In the genomic region with DNA sequence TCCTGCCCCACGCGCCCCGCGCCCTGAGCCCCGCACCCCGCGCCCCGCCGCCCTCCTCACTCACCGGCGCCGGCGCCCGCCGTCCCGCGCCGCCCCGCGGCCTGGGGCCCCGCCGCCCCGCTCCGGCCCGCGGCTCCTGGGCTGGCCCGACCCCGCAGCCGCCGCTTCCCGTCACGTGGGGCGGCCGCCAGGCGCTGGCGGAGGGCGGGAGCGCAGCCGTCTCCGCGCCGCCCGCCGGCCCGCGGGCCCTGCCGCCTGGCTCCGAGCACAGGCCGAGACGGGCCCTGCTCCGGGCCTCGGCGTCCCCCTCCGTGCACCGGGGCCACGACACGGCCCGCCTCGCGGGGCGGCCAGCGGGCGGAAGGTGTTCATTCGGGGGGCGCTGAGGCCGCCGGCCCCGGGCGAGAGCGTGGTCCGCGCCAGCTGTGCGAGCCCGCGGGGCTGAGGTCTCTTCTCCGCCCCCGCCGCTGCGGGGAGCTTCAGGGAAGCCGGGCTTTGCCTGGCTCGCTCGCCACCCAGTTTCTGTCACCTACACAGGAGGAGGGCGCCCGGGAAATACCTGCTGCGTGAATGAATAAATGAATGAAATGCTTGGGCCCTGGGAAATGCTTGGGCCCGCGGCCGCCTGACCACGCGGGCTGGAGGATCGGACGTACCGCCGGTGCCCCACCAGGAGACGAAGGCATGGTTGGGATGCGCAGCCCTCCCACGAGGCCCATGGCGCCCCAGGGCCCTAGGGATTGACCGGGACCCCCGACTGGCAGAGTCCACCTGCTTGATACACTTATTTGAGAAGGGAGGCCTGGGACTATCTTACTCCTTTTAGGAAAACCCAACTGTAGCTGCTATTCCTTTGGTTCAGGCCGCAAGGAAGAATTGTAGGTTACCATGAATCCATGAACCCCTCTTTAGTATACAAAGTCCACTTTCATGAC, we compare ENCODE assay signal across 1 cellular context.
TF ChIP-seq lines count a peak whose summit lies in the region.

TGFBRAP1 (minus strand) TSS at position 175 of the 935 bp plus-strand sequence. CDS start 21,434 bp downstream, outside the sequence.

TF ChIP-seq in K562, 482 proteins besides CTCF, POLR2A, EP300 and RAD21 (continued from another document):
- TF ChIP-seq, protein P1, sequence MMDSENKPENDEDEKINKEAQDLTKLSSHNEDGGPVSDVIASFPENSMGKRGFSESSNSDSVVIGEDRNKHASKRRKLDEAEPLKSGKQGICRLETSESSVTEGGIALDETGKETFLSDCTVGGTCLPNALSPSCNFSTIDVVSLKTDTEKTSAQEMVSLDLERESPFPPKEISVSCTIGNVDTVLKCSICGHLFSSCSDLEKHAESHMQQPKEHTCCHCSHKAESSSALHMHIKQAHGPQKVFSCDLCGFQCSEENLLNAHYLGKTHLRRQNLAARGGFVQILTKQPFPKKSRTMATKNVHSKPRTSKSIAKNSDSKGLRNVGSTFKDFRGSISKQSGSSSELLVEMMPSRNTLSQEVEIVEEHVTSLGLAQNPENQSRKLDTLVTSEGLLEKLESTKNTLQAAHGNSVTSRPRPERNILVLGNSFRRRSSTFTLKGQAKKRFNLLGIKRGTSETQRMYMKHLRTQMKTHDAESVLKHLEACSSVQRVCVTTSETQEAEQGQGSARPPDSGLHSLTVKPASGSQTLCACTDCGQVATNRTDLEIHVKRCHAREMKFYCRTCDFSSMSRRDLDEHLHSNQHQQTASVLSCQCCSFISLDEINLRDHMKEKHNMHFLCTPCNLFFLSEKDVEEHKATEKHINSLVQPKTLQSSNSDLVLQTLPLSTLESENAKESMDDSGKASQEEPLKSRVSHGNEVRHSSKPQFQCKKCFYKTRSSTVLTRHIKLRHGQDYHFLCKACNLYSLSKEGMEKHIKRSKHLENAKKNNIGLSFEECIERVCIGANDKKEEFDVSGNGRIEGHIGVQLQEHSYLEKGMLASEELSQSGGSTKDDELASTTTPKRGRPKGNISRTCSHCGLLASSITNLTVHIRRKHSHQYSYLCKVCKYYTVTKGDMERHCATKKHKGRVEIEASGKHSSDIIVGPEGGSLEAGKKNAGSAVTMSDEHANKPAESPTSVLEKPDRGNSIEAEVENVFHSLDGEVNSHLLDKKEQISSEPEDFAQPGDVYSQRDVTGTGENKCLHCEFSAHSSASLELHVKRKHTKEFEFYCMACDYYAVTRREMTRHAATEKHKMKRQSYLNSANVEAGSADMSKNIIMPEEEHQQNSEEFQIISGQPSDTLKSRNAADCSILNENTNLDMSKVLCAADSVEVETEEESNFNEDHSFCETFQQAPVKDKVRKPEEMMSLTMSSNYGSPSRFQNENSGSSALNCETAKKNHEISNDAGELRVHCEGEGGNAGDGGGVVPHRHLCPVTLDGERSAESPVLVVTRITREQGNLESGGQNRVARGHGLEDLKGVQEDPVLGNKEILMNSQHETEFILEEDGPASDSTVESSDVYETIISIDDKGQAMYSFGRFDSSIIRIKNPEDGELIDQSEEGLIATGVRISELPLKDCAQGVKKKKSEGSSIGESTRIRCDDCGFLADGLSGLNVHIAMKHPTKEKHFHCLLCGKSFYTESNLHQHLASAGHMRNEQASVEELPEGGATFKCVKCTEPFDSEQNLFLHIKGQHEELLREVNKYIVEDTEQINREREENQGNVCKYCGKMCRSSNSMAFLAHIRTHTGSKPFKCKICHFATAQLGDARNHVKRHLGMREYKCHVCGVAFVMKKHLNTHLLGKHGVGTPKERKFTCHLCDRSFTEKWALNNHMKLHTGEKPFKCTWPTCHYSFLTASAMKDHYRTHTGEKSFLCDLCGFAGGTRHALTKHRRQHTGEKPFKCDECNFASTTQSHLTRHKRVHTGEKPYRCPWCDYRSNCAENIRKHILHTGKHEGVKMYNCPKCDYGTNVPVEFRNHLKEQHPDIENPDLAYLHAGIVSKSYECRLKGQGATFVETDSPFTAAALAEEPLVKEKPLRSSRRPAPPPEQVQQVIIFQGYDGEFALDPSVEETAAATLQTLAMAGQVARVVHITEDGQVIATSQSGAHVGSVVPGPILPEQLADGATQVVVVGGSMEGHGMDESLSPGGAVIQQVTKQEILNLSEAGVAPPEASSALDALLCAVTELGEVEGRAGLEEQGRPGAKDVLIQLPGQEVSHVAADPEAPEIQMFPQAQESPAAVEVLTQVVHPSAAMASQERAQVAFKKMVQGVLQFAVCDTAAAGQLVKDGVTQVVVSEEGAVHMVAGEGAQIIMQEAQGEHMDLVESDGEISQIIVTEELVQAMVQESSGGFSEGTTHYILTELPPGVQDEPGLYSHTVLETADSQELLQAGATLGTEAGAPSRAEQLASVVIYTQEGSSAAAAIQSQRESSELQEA (IDR thresholded peaks at IDR 0.05; ENCODE audit: low read depth), result no peak
- no peak for TF ChIP-seq ZNF695 (CRISPR knock-in tag; IDR thresholded peaks at IDR 0.05)
- TF ChIP-seq BDP1 (IDR thresholded peaks at IDR 0.05; ENCODE audit: insufficient read depth, insufficient read length), result no peak
- TF ChIP-seq ZSCAN32 (CRISPR knock-in tag; IDR thresholded peaks at IDR 0.05), result no peak
- no peak for TF ChIP-seq ZBTB40 (IDR thresholded peaks at IDR 0.05)
- no peak for TF ChIP-seq ZBTB40 (CRISPR knock-in tag; IDR thresholded peaks at IDR 0.05)
- no peak for TF ChIP-seq ETS2 (tag; IDR thresholded peaks at IDR 0.05; ENCODE audit: borderline replicate concordance, poor library complexity, severe bottlenecking)
- TF ChIP-seq XRCC3 (IDR thresholded peaks at IDR 0.05), result no peak
- TF ChIP-seq HMG20A (CRISPR knock-in tag; conservative IDR thresholded peaks at IDR 0.05), result no peak
- no peak for TF ChIP-seq BRF1 (IDR thresholded peaks at IDR 0.05; ENCODE audit: borderline replicate concordance, extremely low read depth, insufficient read length)
- no peak for TF ChIP-seq HMBOX1 (IDR thresholded peaks at IDR 0.05)
- TF ChIP-seq ZFP1 (CRISPR knock-in tag; IDR thresholded peaks at IDR 0.05), result no peak
- peak; percentile 23; the same call in 1 of the 2 replicates for TF ChIP-seq POLR2AphosphoS5 (IDR thresholded peaks at IDR 0.05; ENCODE audit: control insufficient read depth, insufficient read depth, low read depth, low read length)
- peak; percentile 63 for TF ChIP-seq FUS (optimal IDR thresholded peaks at IDR 0.05; ENCODE audit: low read depth, low read length)
- peak; percentile 14; the same call in 1 of the 2 replicates for TF ChIP-seq RNF2 (IDR thresholded peaks at IDR 0.05)
- no peak for TF ChIP-seq TAF9B (IDR thresholded peaks at IDR 0.05; ENCODE audit: partially characterized antibody)
- TF ChIP-seq FOXJ3 (CRISPR knock-in tag; IDR thresholded peaks at IDR 0.05), result no peak
- TF ChIP-seq ZNF408 (CRISPR knock-in tag; IDR thresholded peaks at IDR 0.05; ENCODE audit: low read depth), result no peak
- no peak for TF ChIP-seq HEY1 (CRISPR knock-in tag; IDR thresholded peaks at IDR 0.05; ENCODE audit: borderline replicate concordance)
- TF ChIP-seq, protein P2, sequence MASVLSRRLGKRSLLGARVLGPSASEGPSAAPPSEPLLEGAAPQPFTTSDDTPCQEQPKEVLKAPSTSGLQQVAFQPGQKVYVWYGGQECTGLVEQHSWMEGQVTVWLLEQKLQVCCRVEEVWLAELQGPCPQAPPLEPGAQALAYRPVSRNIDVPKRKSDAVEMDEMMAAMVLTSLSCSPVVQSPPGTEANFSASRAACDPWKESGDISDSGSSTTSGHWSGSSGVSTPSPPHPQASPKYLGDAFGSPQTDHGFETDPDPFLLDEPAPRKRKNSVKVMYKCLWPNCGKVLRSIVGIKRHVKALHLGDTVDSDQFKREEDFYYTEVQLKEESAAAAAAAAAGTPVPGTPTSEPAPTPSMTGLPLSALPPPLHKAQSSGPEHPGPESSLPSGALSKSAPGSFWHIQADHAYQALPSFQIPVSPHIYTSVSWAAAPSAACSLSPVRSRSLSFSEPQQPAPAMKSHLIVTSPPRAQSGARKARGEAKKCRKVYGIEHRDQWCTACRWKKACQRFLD (CRISPR knock-in tag; IDR thresholded peaks at IDR 0.05), result 0 out of 2 replicates have a peak, but pooled peaks have one; percentile 29
- TF ChIP-seq HLTF (IDR thresholded peaks at IDR 0.05), result no peak
- no peak for TF ChIP-seq IRF9 (tag; IDR thresholded peaks at IDR 0.05)
- no peak for TF ChIP-seq ETV1 (tag; conservative IDR thresholded peaks at IDR 0.05; ENCODE audit: low read depth)
- 0 out of 2 replicates have a peak, but pooled peaks have one; percentile 4 for TF ChIP-seq ZNF212 (CRISPR knock-in tag; IDR thresholded peaks at IDR 0.05)
- TF ChIP-seq PHF20 (IDR thresholded peaks at IDR 0.05; ENCODE audit: partially characterized antibody), result peak; percentile 36
- TF ChIP-seq HMGN3 (IDR thresholded peaks at IDR 0.05; ENCODE audit: borderline replicate concordance, extremely low read depth, insufficient read length, low read depth, low read length), result no peak
- TF ChIP-seq HDAC3 (IDR thresholded peaks at IDR 0.05; ENCODE audit: borderline replicate concordance, partially characterized antibody), result no peak
- TF ChIP-seq NFIX (CRISPR knock-in tag; IDR thresholded peaks at IDR 0.05; ENCODE audit: low read depth), result no peak
- TF ChIP-seq LARP7 (IDR thresholded peaks at IDR 0.05), result no peak
- TF ChIP-seq ZFPM2 (CRISPR knock-in tag; IDR thresholded peaks at IDR 0.05), result no peak
- TF ChIP-seq ZNF785 (CRISPR knock-in tag; IDR thresholded peaks at IDR 0.05), result no peak
- TF ChIP-seq HOXB6 (CRISPR knock-in tag; IDR thresholded peaks at IDR 0.05; ENCODE audit: borderline replicate concordance), result no peak
- no peak for TF ChIP-seq ZNF217 (CRISPR knock-in tag; IDR thresholded peaks at IDR 0.05)
- no peak; the same call in 1 of the 2 replicates for TF ChIP-seq POLR2H (tag; IDR thresholded peaks at IDR 0.05; ENCODE audit: low read depth)
